In genomic region chr9:80811003-80811402, GRCh38 we compare ENCODE assay signal across 21 cellular contexts.
DNase-seq lines count a peak whose midpoint lies in the region; ATAC-seq and TF ChIP-seq lines count a peak whose summit lies in the region.
"Had no signal": no experiment of that assay in that cellular context is flagged by ENCODE, and none has a peak within 500 bp of the region (broad histone marks: within the 10 kb centered on the region; RNA-seq: fewer than 3 reads in every experiment).

No MANE protein-coding gene starts in this region.

- H3K36me3 Mint-ChIP-seq in MCF 10A (ENCODE audit: insufficient read depth, unreplicated experiment): no peaks in the 10 kb centered on the region
- H3K36me3 Mint-ChIP-seq: CD8-positive, alpha-beta T cell had no signal

- H3K9me3 Mint-ChIP-seq in MCF 10A (ENCODE audit: unreplicated experiment): no peaks in the 10 kb centered on the region

- no peaks in the 10 kb centered on the region for H3K4me1 Mint-ChIP-seq in MCF 10A (ENCODE audit: insufficient read depth, unreplicated experiment)

- CTCF ChIA-PET in MCF 10A (lab: Yijun Ruan, JAX): no interaction called here

- no peaks in the 10 kb centered on the region for H3K9me3 ChIP-seq in breast epithelium
- H3K9me3 ChIP-seq: SK-N-SH had no signal

- intact Hi-C loops in MCF 10A (cut with micrococcal nuclease): no loop called here
- intact Hi-C loops in breast epithelium (cut with DNase I; ENCODE audit: low total_unique reads): no loop called here
- intact Hi-C loops in Right ventricle myocardium inferior (cut with DNase I): no loop called here
- intact Hi-C loops in left colon (cut with DNase I, micrococcal nuclease): no loop called here

- DNase-seq in MCF 10A (ENCODE audit: unreplicated experiment) (peak; percentile 36), breast epithelium (ENCODE audit: low spot score in 2 of 2) (no peak), choroid plexus epithelial cell (ENCODE audit: low read depth) (peak; percentile 47), hepatic stellate cell (ENCODE audit: low spot score) (peak; percentile 9), NCI-H1930 (lab: John Stamatoyannopoulos, UW) (no peak), Right ventricle myocardium inferior (ENCODE audit: missing footprints) (no peak), left colon (no peak), GOT3 (lab: John Stamatoyannopoulos, UW) (no peak)
- DNase-seq: CD8-positive, alpha-beta T cell; DMS79 treated with DMSO at 0.1 percent for 48 hours; GDM1; GM23248; KBM-7; NCI-H1048; NCI-H1436 treated with DMSO at 0.1 percent for 48 hours; NCI-H2081; SHP77; SK-N-SH had no signal

- no peak for TF ChIP-seq POLR2A in breast epithelium (IDR thresholded peaks at IDR 0.05)

- H3K27me3 Mint-ChIP-seq in MCF 10A (ENCODE audit: insufficient read depth, unreplicated experiment): no peaks in the 10 kb centered on the region

- no peaks in the 10 kb centered on the region for H3K27me3 ChIP-seq in breast epithelium

- no peak overlapping the region for H3K4me3 ChIP-seq in breast epithelium
- H3K4me3 ChIP-seq in choroid plexus epithelial cell (ENCODE audit: low read depth, low read length): no peak overlapping the region
- H3K4me3 ChIP-seq: GM12878, GM23248 had no signal

- no peaks in the 10 kb centered on the region for H3K36me3 ChIP-seq in breast epithelium

- BruUV-seq in MCF 10A (replicated peaks; lab: Mats Ljungman, UMichigan): no TSS peak

- no peaks in the 10 kb centered on the region for H3K4me1 ChIP-seq in breast epithelium

- H3K27ac ChIP-seq in breast epithelium: no peak overlapping the region
- H3K27ac ChIP-seq: 22Rv1, GM23248 had no signal

- TF ChIP-seq CTCF in MCF 10A (IDR thresholded peaks at IDR 0.05; ENCODE audit: unreplicated experiment) (no peak), breast epithelium (IDR thresholded peaks at IDR 0.05) (no peak), choroid plexus epithelial cell (conservative IDR thresholded peaks at IDR 0.05; ENCODE audit: low read depth, low read length) (no peak)

- H3K4me3 Mint-ChIP-seq in MCF 10A (ENCODE audit: unreplicated experiment): no peak overlapping the region
- H3K4me3 Mint-ChIP-seq: CD8-positive, alpha-beta T cell had no signal

- no peak overlapping the region for H3K27ac Mint-ChIP-seq in MCF 10A (ENCODE audit: low read depth, unreplicated experiment)
- H3K27ac Mint-ChIP-seq: CD8-positive, alpha-beta T cell had no signal

- no peak for ATAC-seq in Right ventricle myocardium inferior
- ATAC-seq in left colon: no peak
- ATAC-seq: CD8-positive, alpha-beta T cell; GM12878; Panc1 had no signal

- POLR2A ChIA-PET in MCF 10A (lab: Yijun Ruan, JAX): no interaction called here

Comparison
In these comparisons a context has a peak if more than half of its experiments do, and no peak if none do; other contexts are left out.
1. DNase-seq: peak in MCF 10A (single experiment), choroid plexus epithelial cell (single experiment) and hepatic stellate cell (single experiment); none in breast epithelium (0 of 2), NCI-H1930 (0 of 2), Right ventricle myocardium inferior (single experiment), left colon (0 of 2) and GOT3 (single experiment).